8 cellular contexts compared by ENCODE assay signal in the genomic region with DNA sequence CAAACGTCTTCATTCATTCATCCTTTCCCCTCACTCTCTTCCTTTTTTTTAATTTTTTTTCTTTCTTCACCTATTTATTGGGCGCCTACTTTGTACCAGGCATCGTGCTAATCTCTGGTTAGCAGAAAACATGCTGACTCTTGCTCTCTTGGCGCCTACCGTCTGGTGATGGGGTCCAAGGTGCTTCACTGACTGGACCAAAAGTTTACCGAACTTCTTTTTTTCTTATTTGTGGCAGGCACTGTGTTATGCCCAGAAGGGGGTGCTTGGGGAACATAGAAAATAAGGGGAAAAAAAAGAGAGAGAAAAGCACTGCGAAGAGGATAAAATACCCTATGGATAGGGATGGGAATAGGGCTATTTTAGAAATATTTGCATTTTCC. TPM values are rescaled to one million over a fixed set of nuclear protein-coding genes. Genes with fewer than 3 reads are reported as not detected.
DNase-seq lines count a peak whose midpoint lies in the region; ATAC-seq, FAIRE-seq and TF ChIP-seq lines count a peak whose summit lies in the region.

No MANE protein-coding gene starts in this region.

- no peak for FAIRE-seq in GM12878 (lab: Jason Lieb, UNC)

- H2AFZ ChIP-seq in GM12878 (ENCODE audit: control insufficient read depth, low read depth, low read length): peak overlapping the region; percentile 86

- peak overlapping the region; percentile 94 for H3K4me3 ChIP-seq in GM12878

- no peak for TF ChIP-seq CTCF in GM12878 (IDR thresholded peaks at IDR 0.05 in 2 of 3, conservative IDR thresholded peaks at IDR 0.05 in 1 of 3; ENCODE audit: control insufficient read depth in 2 of 3, extremely low read depth in 1 of 3, insufficient read depth in 1 of 3, low read depth in 3 of 3, low read length in 3 of 3)

- POLR2A ChIA-PET in GM12878 (lab: Charles Lee): interaction anchor here (0.6 kb wide), 1 partner anchor 662 kb away, joined by 3 read pairs; no protein-coding TSS in a partner anchor

- H3K4me2 ChIP-seq in GM12878 (ENCODE audit: control insufficient read depth, insufficient read depth): peak overlapping the region; percentile 52

- in situ Hi-C loops in GM12878 (cut with MboI): no loop called here

- CTCF ChIA-PET in GM12878 (lab: Yijun Ruan, JAX): no interaction called here

- WGBS in GM12878 (ENCODE audit: insufficient coverage, insufficient replicate concordance, low lambda C conversion rate, missing lambda C conversion rate): 56% methylated on average over 7 of the region's 7 CpGs

- no peak overlapping the region for H3K27ac ChIP-seq in GM12878 (ENCODE audit: control insufficient read depth, insufficient read depth)

- H3K4me1 ChIP-seq in GM12878 (ENCODE audit: control insufficient read depth, insufficient read depth, low read length): no peaks in the 10 kb centered on the region

- peaks cover 33% of the 10 kb centered on the region for H3K79me2 ChIP-seq in GM12878 (ENCODE audit: control insufficient read depth, insufficient read depth, low read length)

- no peaks in the 10 kb centered on the region for H4K20me1 ChIP-seq in GM12878 (ENCODE audit: control insufficient read depth, insufficient read depth)

- no peak for TF ChIP-seq EP300 in GM12878 (IDR thresholded peaks at IDR 0.05; ENCODE audit: borderline replicate concordance in 1 of 2, control insufficient read depth in 1 of 2, low read depth in 2 of 2, low read length in 2 of 2)

- no peaks in the 10 kb centered on the region; the same call in 2 of the 3 replicates for H3K9me3 ChIP-seq in GM12878 (replicated peaks; ENCODE audit: control insufficient read depth, insufficient read depth, low read length)

- ATAC-seq in HG03432 (IDR thresholded peaks at IDR 0.05; ENCODE audit: unreplicated experiment) (peak; percentile 7), GM12878 (peak; percentile 7)
- no peak for ATAC-seq in activated CD4-positive, CD25-positive, alpha-beta regulatory T cell treated with anti-CD3 and anti-CD28 coated beads, Interleukin-2, amount 50 U/mL, for 24 hours

- no peaks in the 10 kb centered on the region for H3K36me3 ChIP-seq in GM12878 (ENCODE audit: control insufficient read depth in 2 of 2, insufficient read depth in 2 of 2, low read length in 1 of 2)

- BruUV-seq in GM12878 (replicated peaks; lab: Mats Ljungman, UMichigan): no TSS peak

- H3K27me3 ChIP-seq in GM12878 (replicated peaks in 1 of 2; ENCODE audit: control insufficient read depth in 2 of 2, insufficient read depth in 2 of 2, low read length in 1 of 2): no peaks in the 10 kb centered on the region

- DNase-seq in NCI-H1436 (lab: John Stamatoyannopoulos, UW) (peak; percentile 18), NCI-H1436 treated with DMSO at 0.1 percent for 48 hours (lab: John Stamatoyannopoulos, UW) (no peak), GM12878 (ENCODE audit: low read depth, low spot score) (no peak), medulla oblongata (ENCODE audit: extremely low spot score) (peak; percentile 15), superior temporal gyrus (ENCODE audit: extremely low spot score) (no peak), NCI-H187 (lab: John Stamatoyannopoulos, UW) (no peak)

- intact Hi-C loops in GM12878 (cut with micrococcal nuclease; ENCODE audit: unreplicated experiment): no loop called here

- H3K9ac ChIP-seq in GM12878 (ENCODE audit: control insufficient read depth, insufficient read depth, low read length): peak overlapping the region; percentile 8; the same call in 1 of the 2 replicates

- TF ChIP-seq POLR2A in GM12878 (IDR thresholded peaks at IDR 0.05; ENCODE audit: low read depth, low read length): no peak

- TF ChIP-seq RAD21 in GM12878 (IDR thresholded peaks at IDR 0.05; ENCODE audit: insufficient read depth, low read depth, low read length): no peak

- RAD21 ChIA-PET in GM12878 (lab: Charles Lee; ENCODE audit: unreplicated experiment): no interaction called here

- SMC1A ChIA-PET in GM12878 (lab: Charles Lee; ENCODE audit: uncharacterized antibody, unreplicated experiment): interaction anchor here (0.7 kb wide), 1 partner anchor 776 kb away, joined by 3 read pairs; no protein-coding TSS in a partner anchor

TF ChIP-seq in GM12878, 131 proteins besides CTCF, POLR2A, EP300 and RAD21:
- TF ChIP-seq DPF2 (IDR thresholded peaks at IDR 0.05) (no peak), MXI1 (IDR thresholded peaks at IDR 0.05; ENCODE audit: low read depth, low read length) (no peak), CREB1 (IDR thresholded peaks at IDR 0.05; ENCODE audit: low read depth) (no peak), MEF2B (IDR thresholded peaks at IDR 0.05; ENCODE audit: partially characterized antibody, poor library complexity, severe bottlenecking) (no peak), PAX5 (IDR thresholded peaks at IDR 0.05; ENCODE audit: borderline replicate concordance, low read depth, low read length) (no peak), MTA2 (IDR thresholded peaks at IDR 0.05; ENCODE audit: low read depth) (no peak), RB1 (IDR thresholded peaks at IDR 0.05; ENCODE audit: borderline replicate concordance) (no peak), ZNF207 (IDR thresholded peaks at IDR 0.05; ENCODE audit: borderline replicate concordance) (no peak), CHD2 (IDR thresholded peaks at IDR 0.05; ENCODE audit: borderline replicate concordance, low read depth, low read length) (no peak), EED (IDR thresholded peaks at IDR 0.05; ENCODE audit: low read depth) (no peak), BACH1 (IDR thresholded peaks at IDR 0.05; ENCODE audit: borderline replicate concordance) (no peak), JUND (IDR thresholded peaks at IDR 0.05; ENCODE audit: low read depth, low read length) (no peak), SREBF2 (IDR thresholded peaks at IDR 0.05; ENCODE audit: low read length) (no peak), EGR1 (IDR thresholded peaks at IDR 0.05; ENCODE audit: borderline replicate concordance in 1 of 2, low read depth in 2 of 2, low read length in 2 of 2) (no peak), STAT1 (conservative IDR thresholded peaks at IDR 0.05) (no peak), KAT2A (conservative IDR thresholded peaks at IDR 0.05; ENCODE audit: control insufficient read depth, low read depth, low read length) (no peak)
- TF ChIP-seq, protein P1, sequence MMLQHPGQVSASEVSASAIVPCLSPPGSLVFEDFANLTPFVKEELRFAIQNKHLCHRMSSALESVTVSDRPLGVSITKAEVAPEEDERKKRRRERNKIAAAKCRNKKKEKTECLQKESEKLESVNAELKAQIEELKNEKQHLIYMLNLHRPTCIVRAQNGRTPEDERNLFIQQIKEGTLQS (IDR thresholded peaks at IDR 0.05; ENCODE audit: borderline replicate concordance, extremely low read depth, low read depth, low read length): no peak
- TF ChIP-seq, protein P2, sequence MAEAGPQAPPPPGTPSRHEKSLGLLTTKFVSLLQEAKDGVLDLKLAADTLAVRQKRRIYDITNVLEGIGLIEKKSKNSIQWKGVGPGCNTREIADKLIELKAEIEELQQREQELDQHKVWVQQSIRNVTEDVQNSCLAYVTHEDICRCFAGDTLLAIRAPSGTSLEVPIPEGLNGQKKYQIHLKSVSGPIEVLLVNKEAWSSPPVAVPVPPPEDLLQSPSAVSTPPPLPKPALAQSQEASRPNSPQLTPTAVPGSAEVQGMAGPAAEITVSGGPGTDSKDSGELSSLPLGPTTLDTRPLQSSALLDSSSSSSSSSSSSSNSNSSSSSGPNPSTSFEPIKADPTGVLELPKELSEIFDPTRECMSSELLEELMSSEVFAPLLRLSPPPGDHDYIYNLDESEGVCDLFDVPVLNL (IDR thresholded peaks at IDR 0.05; ENCODE audit: low read depth, low read length): no peak
- TF ChIP-seq, protein P3, sequence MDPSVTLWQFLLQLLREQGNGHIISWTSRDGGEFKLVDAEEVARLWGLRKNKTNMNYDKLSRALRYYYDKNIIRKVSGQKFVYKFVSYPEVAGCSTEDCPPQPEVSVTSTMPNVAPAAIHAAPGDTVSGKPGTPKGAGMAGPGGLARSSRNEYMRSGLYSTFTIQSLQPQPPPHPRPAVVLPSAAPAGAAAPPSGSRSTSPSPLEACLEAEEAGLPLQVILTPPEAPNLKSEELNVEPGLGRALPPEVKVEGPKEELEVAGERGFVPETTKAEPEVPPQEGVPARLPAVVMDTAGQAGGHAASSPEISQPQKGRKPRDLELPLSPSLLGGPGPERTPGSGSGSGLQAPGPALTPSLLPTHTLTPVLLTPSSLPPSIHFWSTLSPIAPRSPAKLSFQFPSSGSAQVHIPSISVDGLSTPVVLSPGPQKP (IDR thresholded peaks at IDR 0.05; ENCODE audit: low read depth, low read length): no peak

RNA-seq across cellular contexts. Expression of a gene that starts 0.5 kb away (rescaled TPM):
- total RNA-seq in GM12878 (2013; cell fraction: nucleolus; rRNA removed): 95.6 and 97.4 TPM in 2 replicates
- 24.5 and 30.8 TPM in 2 replicates for total RNA-seq in GM12878 (2014; rRNA removed)
- total RNA-seq in GM12878 (2014; rRNA removed; fragmentation: Illumina TruSeq; extraction: Trizol): 73.8 and 78.0 TPM in 2 replicates
- total RNA-seq in GM12878 (2021): 53.7 and 57.6 TPM in 2 replicates
- 15.3 TPM for polyA plus RNA-seq in GM12878 (2011; ENCODE audit: low read depth)
- 33.0 and 59.5 TPM in 2 replicates for polyA plus RNA-seq in GM12878 (2011; rRNA removed)
- 14.4 and 17.2 TPM in 2 replicates for polyA plus RNA-seq in GM12878 (2011; cell fraction: cytosol; rRNA removed)
- polyA plus RNA-seq in GM12878 (2011; cell fraction: nucleus; rRNA removed): 21.3 and 26.3 TPM in 2 replicates
- polyA plus RNA-seq in GM12878 (2012): 40.1 and 43.1 TPM in 2 replicates
- 68.1 and 92.0 TPM in 2 replicates for polyA plus RNA-seq in GM12878 (2014; fragmentation: Illumina TruSeq; extraction: Trizol)
- 10 to 100 TPM; 87.2 to 96.0 TPM for polyA plus RNA-seq in GM12878 (2014; fragmentation: Nextera tagmentation; extraction: Ambion mirVana)
- polyA plus RNA-seq in GM12878 (2014; rRNA removed): 35.5 and 41.0 TPM in 2 replicates
- 10 to 100 TPM; 67.2 to 75.9 TPM for polyA plus RNA-seq in GM12878 (2016; fragmentation: Nextera tagmentation; extraction: Ambion mirVana)
- polyA minus RNA-seq in GM12878 (2011; rRNA and poly(A)+ RNA removed): 23.3 and 37.2 TPM in 2 replicates
- polyA minus RNA-seq in GM12878 (2011; cell fraction: cytosol; rRNA and poly(A)+ RNA removed): 13.8 and 14.3 TPM in 2 replicates
- 35.4 and 45.3 TPM in 2 replicates for polyA minus RNA-seq in GM12878 (2011; cell fraction: nucleus; rRNA and poly(A)+ RNA removed)

Comparison
In these comparisons a context has a peak if more than half of its experiments do, and no peak if none do; other contexts are left out.
1. DNase-seq: peak in NCI-H1436 (single experiment) and medulla oblongata (single experiment); none in NCI-H1436 treated with DMSO at 0.1 percent for 48 hours (single experiment), GM12878 (single experiment), superior temporal gyrus (single experiment) and NCI-H187 (0 of 2).
2. ATAC-seq: peak in HG03432 (single experiment) and GM12878 (single experiment); none in activated CD4-positive, CD25-positive, alpha-beta regulatory T cell treated with anti-CD3 and anti-CD28 coated beads, Interleukin-2, amount 50 U/mL, for 24 hours (0 of 2).